In the genomic region with DNA sequence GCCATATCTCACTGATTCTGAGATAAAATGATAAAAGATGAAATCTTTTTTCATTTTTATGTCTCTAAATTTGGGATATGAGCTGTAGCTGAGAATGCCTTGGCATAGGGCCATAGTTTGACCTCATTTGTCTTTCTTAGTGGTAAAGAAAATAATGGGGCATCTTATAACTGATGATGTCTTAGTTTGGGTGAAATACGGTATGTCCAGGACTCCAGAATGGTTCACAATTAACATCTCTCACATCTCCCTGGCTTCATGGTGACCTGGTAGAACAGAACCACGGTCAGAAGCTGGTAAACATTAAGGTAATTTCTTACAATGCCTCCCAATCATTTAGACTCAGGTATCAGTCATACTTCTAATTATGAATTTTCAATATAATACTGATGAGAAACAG, we compare ENCODE assay signal across 34 cellular contexts.
"Had no signal": no experiment of that assay in that cellular context is flagged by ENCODE, and none has a peak within 500 bp of the region (broad histone marks: within the 10 kb centered on the region; RNA-seq: fewer than 3 reads in every experiment).

No MANE protein-coding gene starts in this region.

- H3K9ac ChIP-seq: KMS-11 had no signal

- H3K9me3 ChIP-seq: MG63 had no signal

- H3K4me3 ChIP-seq: MG63 had no signal

- H3K4me2 ChIP-seq: KMS-11 had no signal

- H3K27ac ChIP-seq: KMS-11 had no signal

- DNase-seq: Karpas-422, Kasumi-1, KG1, MG63, MM.1S, MV-4-11, NCI-H1048, NCI-H1092, NCI-H1092 treated with DMSO at 0.1 percent for 48 hours, NCI-H1105, NCI-H1105 treated with DMSO at 0.1 percent for 48 hours, NCI-H1417, NCI-H1417 treated with DMSO at 0.1 percent for 48 hours, NCI-H1436, NCI-H1436 treated with DMSO at 0.1 percent for 48 hours, NCI-H146, NCI-H1694, NCI-H1694 treated with DMSO at 0.1 percent for 48 hours, NCI-H187, NCI-H187 treated with DMSO at 0.1 percent for 48 hours, NCI-H1930, NCI-H2029, NCI-H2029 treated with DMSO at 0.1 percent for 48 hours, NCI-H2081, NCI-H2081 treated with DMSO at 0.1 percent for 48 hours, NCI-H2107, NCI-H2171, NCI-H2171 treated with DMSO at 0.1 percent for 48 hours, NCI-H2227 treated with DMSO at 0.1 percent for 48 hours, NCI-H226, NCI-H345, NCI-H446, NCI-H446 treated with DMSO at 0.1 percent for 48 hours had no signal

- H3K36me3 ChIP-seq: MG63 had no signal
